Comparison of ENCODE assay signal across 17 cellular contexts in genomic region chr5:130110333-130110732, GRCh38.
A peak's percentile ranks its signal among the peaks of the same experiment; 100 is the strongest.
DNase-seq lines count a peak whose midpoint lies in the region; ATAC-seq and TF ChIP-seq lines count a peak whose summit lies in the region.
"Had no signal": no experiment of that assay in that cellular context is flagged by ENCODE, and none has a peak within 500 bp of the region (broad histone marks: within the 10 kb centered on the region; RNA-seq: fewer than 3 reads in every experiment).

No MANE protein-coding gene starts in this region.

- no peaks in the 10 kb centered on the region for H3K4me1 Mint-ChIP-seq in T-cell
- H3K4me1 Mint-ChIP-seq: B cell; CD4-positive, CD25-positive, alpha-beta regulatory T cell had no signal

- H3K4me3 Mint-ChIP-seq in T-cell: no peak overlapping the region
- H3K4me3 Mint-ChIP-seq: B cell; CD4-positive, CD25-positive, alpha-beta regulatory T cell; HFFc6 had no signal

- peak; percentile 26 for DNase-seq in RPMI8226
- peak; percentile 61 for DNase-seq in brain microvascular endothelial cell
- DNase-seq in hepatocyte (ENCODE audit: low spot score): peak; percentile 9
- no peak for DNase-seq in stimulated activated CD4-positive, alpha-beta T cell treated with anti-CD3 and anti-CD28 coated beads, Interleukin-1b, Interleukin-23, amount 100 ng/mL, for 48 hours
- no peak for DNase-seq in T-cell
- DNase-seq: Caco-2; CD4-positive, CD25-positive, alpha-beta regulatory T cell; EL; HFFc6; Karpas-422; NCI-H1105; NCI-H1694; NCI-H2227 treated with DMSO at 0.1 percent for 48 hours; NCI-H524 treated with DMSO at 0.1 percent for 48 hours had no signal

- no peaks in the 10 kb centered on the region for H3K36me3 ChIP-seq in brain microvascular endothelial cell (replicated peaks)
- no peaks in the 10 kb centered on the region for H3K36me3 ChIP-seq in hepatocyte (replicated peaks; ENCODE audit: insufficient read depth, low read depth)

- CTCF ChIA-PET in T-cell (lab: Charles Lee): interaction anchor here in 1 of 2 donors (1.0 kb wide), 1 partner anchor 999 kb away, joined by 3 read pairs; no protein-coding TSS in a partner anchor

- H3K9me2 ChIP-seq in hepatocyte (replicated peaks; ENCODE audit: insufficient read depth): no peaks in the 10 kb centered on the region

- H3K36me3 Mint-ChIP-seq in T-cell: no peaks in the 10 kb centered on the region
- H3K36me3 Mint-ChIP-seq: CD4-positive, CD25-positive, alpha-beta regulatory T cell had no signal

- no peak overlapping the region for H3K27ac ChIP-seq in brain microvascular endothelial cell
- H3K27ac ChIP-seq in hepatocyte: no peak overlapping the region

- TF ChIP-seq CTCF in brain microvascular endothelial cell (IDR thresholded peaks at IDR 0.05; ENCODE audit: low read depth, low read length, missing control alignments): no peak
- TF ChIP-seq CTCF in hepatocyte (IDR thresholded peaks at IDR 0.05; ENCODE audit: poor library complexity): no peak

- ATAC-seq in GM21423 (IDR thresholded peaks at IDR 0.05; ENCODE audit: unreplicated experiment) (no peak), HG03045 (IDR thresholded peaks at IDR 0.05; ENCODE audit: unreplicated experiment) (no peak), T-cell (replicated peaks in 1 of 4) (no peak)

- no peaks in the 10 kb centered on the region for H3K9me3 ChIP-seq in hepatocyte (ENCODE audit: low read depth)
- H3K9me3 ChIP-seq: Caco-2 had no signal

- no peak overlapping the region for H3K4me3 ChIP-seq in brain microvascular endothelial cell (ENCODE audit: low read depth, low read length)
- H3K4me3 ChIP-seq in hepatocyte: no peak overlapping the region

- no peaks in the 10 kb centered on the region for H3K9me3 Mint-ChIP-seq in T-cell
- H3K9me3 Mint-ChIP-seq: CD4-positive, CD25-positive, alpha-beta regulatory T cell had no signal

- peaks cover 19% of the 10 kb centered on the region for H3K4me1 ChIP-seq in hepatocyte (ENCODE audit: insufficient read depth)
- H3K4me1 ChIP-seq: Caco-2 had no signal

- no peak overlapping the region for H2AFZ ChIP-seq in hepatocyte

- POLR2A ChIA-PET in T-cell (lab: Charles Lee): interaction anchor here in 1 of 2 donors (0.9 kb wide), 1 partner anchor 10 kb away, joined by 3 read pairs; no protein-coding TSS in a partner anchor

- H3K79me2 ChIP-seq in hepatocyte: no peaks in the 10 kb centered on the region

- H3K27ac Mint-ChIP-seq in T-cell: no peak overlapping the region
- H3K27ac Mint-ChIP-seq: B cell; CD4-positive, CD25-positive, alpha-beta regulatory T cell; HFFc6 had no signal

- no peaks in the 10 kb centered on the region for H4K20me1 ChIP-seq in hepatocyte (ENCODE audit: insufficient read depth, poor library complexity, severe bottlenecking)

- H3K27me3 ChIP-seq in brain microvascular endothelial cell (replicated peaks) (no peaks in the 10 kb centered on the region), hepatocyte (no peaks in the 10 kb centered on the region)

- no peaks in the 10 kb centered on the region for H3K27me3 Mint-ChIP-seq in T-cell
- H3K27me3 Mint-ChIP-seq: B cell; CD4-positive, CD25-positive, alpha-beta regulatory T cell had no signal

- H3K4me2 ChIP-seq in hepatocyte: peak overlapping the region; percentile 22

- in situ Hi-C loops in brain microvascular endothelial cell (cut with HindIII; ENCODE audit: low pct_ligation_motif_present, low sequenced_read_pairs): no loop called here

Comparison
In these comparisons a context has a peak if more than half of its experiments do, and no peak if none do; other contexts are left out.
1. DNase-seq: peak in RPMI8226 (single experiment), brain microvascular endothelial cell (single experiment) and hepatocyte (single experiment); none in stimulated activated CD4-positive, alpha-beta T cell treated with anti-CD3 and anti-CD28 coated beads, Interleukin-1b, Interleukin-23, amount 100 ng/mL, for 48 hours (single experiment) and T-cell (0 of 34).